In genomic region chr3:48088749-48089466, GRCh38 we compare ENCODE assay signal across 1 cellular context.
TF ChIP-seq lines count a peak whose summit lies in the region.

No MANE protein-coding gene starts in this region.

TF ChIP-seq in HEK293, 187 proteins besides CTCF, POLR2A, EP300 and RAD21 (continued from another document and continues in another):
- TF ChIP-seq KLF17 (tag by site-specific recombination; IDR thresholded peaks at IDR 0.05) (peak; percentile 86), ZNF398 (tag by site-specific recombination; IDR thresholded peaks at IDR 0.05) (peak; percentile 78), ZNF366 (tag by site-specific recombination; conservative IDR thresholded peaks at IDR 0.05) (no peak), ZNF571 (tag by site-specific recombination; IDR thresholded peaks at IDR 0.05) (no peak), BCL6B (tag by site-specific recombination; IDR thresholded peaks at IDR 0.05) (no peak), ZNF610 (tag by site-specific recombination; IDR thresholded peaks at IDR 0.05; ENCODE audit: borderline replicate concordance) (0 out of 2 replicates have a peak, but pooled peaks have one; percentile 68), ZSCAN18 (tag by site-specific recombination; IDR thresholded peaks at IDR 0.05) (no peak), KLF8 (tag by site-specific recombination; IDR thresholded peaks at IDR 0.05) (peak; percentile 97), ZNF626 (tag by site-specific recombination; IDR thresholded peaks at IDR 0.05) (no peak), OSR2 (tag by site-specific recombination; IDR thresholded peaks at IDR 0.05) (no peak), ZNF530 (tag by site-specific recombination; IDR thresholded peaks at IDR 0.05; ENCODE audit: low read depth) (no peak), HOXD13 (CRISPR knock-in tag; IDR thresholded peaks at IDR 0.05; ENCODE audit: borderline replicate concordance) (no peak), ZNF776 (tag by site-specific recombination; IDR thresholded peaks at IDR 0.05; ENCODE audit: borderline replicate concordance) (no peak), ZNF404 (tag by site-specific recombination; IDR thresholded peaks at IDR 0.05) (no peak), ZFHX2 (tag by site-specific recombination; conservative IDR thresholded peaks at IDR 0.05) (peak; percentile 73; the same call in 1 of the 2 replicates), ZNF311 (tag by site-specific recombination; IDR thresholded peaks at IDR 0.05; ENCODE audit: borderline replicate concordance) (no peak), ZNF624 (tag by site-specific recombination; IDR thresholded peaks at IDR 0.05) (no peak), MEIS1 (CRISPR knock-in tag; IDR thresholded peaks at IDR 0.05; ENCODE audit: borderline replicate concordance) (no peak), ZNF548 (tag by site-specific recombination; IDR thresholded peaks at IDR 0.05) (no peak), ZSCAN30 (tag by site-specific recombination; IDR thresholded peaks at IDR 0.05) (peak; percentile 73), YY1 (tag by site-specific recombination; IDR thresholded peaks at IDR 0.05) (peak; percentile 64; the same call in 1 of the 2 replicates), KLF7 (tag by site-specific recombination; IDR thresholded peaks at IDR 0.05; ENCODE audit: borderline replicate concordance) (peak; percentile 71; the same call in 1 of the 2 replicates), ZNF23 (tag by site-specific recombination; IDR thresholded peaks at IDR 0.05; ENCODE audit: borderline replicate concordance) (no peak), GLIS2 (tag by site-specific recombination; IDR thresholded peaks at IDR 0.05) (peak; percentile 46), ZFP41 (tag by site-specific recombination; IDR thresholded peaks at IDR 0.05; ENCODE audit: borderline replicate concordance) (no peak), ZNF701 (tag by site-specific recombination; IDR thresholded peaks at IDR 0.05) (no peak), ZBTB49 (tag by site-specific recombination; IDR thresholded peaks at IDR 0.05; ENCODE audit: low read depth) (no peak), ZNF488 (tag by site-specific recombination; IDR thresholded peaks at IDR 0.05) (no peak), ZNF639 (tag by site-specific recombination; IDR thresholded peaks at IDR 0.05) (no peak), PATZ1 (tag by site-specific recombination; IDR thresholded peaks at IDR 0.05) (peak; percentile 99), PRDM1 (tag by site-specific recombination; IDR thresholded peaks at IDR 0.05) (no peak), ZNF843 (tag by site-specific recombination; IDR thresholded peaks at IDR 0.05) (no peak), ZNF24 (tag by site-specific recombination; IDR thresholded peaks at IDR 0.05) (no peak), ZNF518A (tag by site-specific recombination; conservative IDR thresholded peaks at IDR 0.05; ENCODE audit: low read depth) (no peak), EGR2 (tag by site-specific recombination; IDR thresholded peaks at IDR 0.05; ENCODE audit: low read depth) (peak; percentile 58), REST (tag by site-specific recombination; IDR thresholded peaks at IDR 0.05) (no peak)
